In genomic region chr1:177048314-177049069, GRCh38 we compare ENCODE assay signal across 25 cellular contexts.
"Had no signal": no experiment of that assay in that cellular context is flagged by ENCODE, and none has a peak within 500 bp of the region (broad histone marks: within the 10 kb centered on the region; RNA-seq: fewer than 3 reads in every experiment).

No MANE protein-coding gene starts in this region.

- H3K27ac ChIP-seq: epithelial cell of prostate, gastrocnemius medialis, parathyroid adenoma, psoas muscle, vagina had no signal

- H3K4me2 ChIP-seq: smooth muscle cell had no signal

- H3K79me2 ChIP-seq: parathyroid adenoma had no signal

- H3K4me3 ChIP-seq: breast epithelium, gastrocnemius medialis, psoas muscle, smooth muscle cell, vagina had no signal

- H3K36me3 ChIP-seq: breast epithelium, gastrocnemius medialis, vagina had no signal

- H3K9me3 ChIP-seq: breast epithelium, gastrocnemius medialis, psoas muscle, vagina had no signal

- H3K4me1 ChIP-seq: breast epithelium, gastrocnemius medialis, parathyroid adenoma, psoas muscle, vagina had no signal

- DNase-seq: activated CD4-positive, alpha-beta T cell treated with anti-CD3 and anti-CD28 coated beads for 4 hours; activated CD4-positive, alpha-beta T cell treated with anti-CD3 and anti-CD28 coated beads, Interleukin-2, amount 50 U/mL, for 4 hours; activated naive CD4-positive, alpha-beta T cell; activated T-cell treated with anti-CD3 and anti-CD28 coated beads for 4 hours; activated T-cell treated with anti-CD3 and anti-CD28 coated beads, Interleukin-2, amount 50 U/mL, for 72 hours; gastrocnemius medialis; glutamatergic neuron; kidney; left colon; midbrain; naive thymus-derived CD4-positive, alpha-beta T cell; nucleus accumbens; psoas muscle; stimulated activated CD4-positive, alpha-beta T cell treated with anti-CD3 and anti-CD28 coated beads, Interleukin-1b, Interleukin-23, amount 100 ng/mL, for 48 hours; stimulated activated CD4-positive, alpha-beta T cell treated with anti-CD3 and anti-CD28 coated beads, Interleukin-4, amount 100 ng/mL, for 4 hours; stimulated activated CD8-positive, alpha-beta memory T cell treated with anti-CD3 and anti-CD28 coated beads, Interleukin-4, amount 100 ng/mL, for 48 hours; stimulated activated naive CD8-positive, alpha-beta T cell treated with anti-CD3 and anti-CD28 coated beads, Interleukin-15, amount 100 ng/mL, for 72 hours; substantia nigra had no signal

- H3K27me3 ChIP-seq: breast epithelium, gastrocnemius medialis, vagina had no signal

- H2AFZ ChIP-seq: parathyroid adenoma had no signal

- H3K9ac ChIP-seq: parathyroid adenoma had no signal

- ATAC-seq: activated naive CD4-positive, alpha-beta T cell treated with anti-CD3 and anti-CD28 coated beads, Interleukin-2, amount 50 U/mL, for 72 hours; activated T-cell treated with anti-CD3 and anti-CD28 coated beads, Interleukin-2, amount 50 U/mL, for 72 hours; gastrocnemius medialis; left colon; naive thymus-derived CD4-positive, alpha-beta T cell; psoas muscle; stimulated activated memory B cell treated with anti-CD40 and anti-IgM and Interleukin-4, amounts not matched to agents 10 μg/mL and 1 μg/mL and 100 μg/mL, for 72 hours; stimulated activated naive CD8-positive, alpha-beta T cell treated with anti-CD3 and anti-CD28 coated beads, Interleukin-15, amount 100 ng/mL, for 72 hours had no signal
